Comparison of ENCODE assay signal across 13 cellular contexts in genomic region chr3:193134895-193135294, GRCh38.
DNase-seq lines count a peak whose midpoint lies in the region; ATAC-seq and TF ChIP-seq lines count a peak whose summit lies in the region.
"Had no signal": no experiment of that assay in that cellular context is flagged by ENCODE, and none has a peak within 500 bp of the region (broad histone marks: within the 10 kb centered on the region; RNA-seq: fewer than 3 reads in every experiment).

No MANE protein-coding gene starts in this region.

- H3K27ac ChIP-seq in A673 (ENCODE audit: low read depth, low read length, poor library complexity, severe bottlenecking), result no peak overlapping the region
- H3K27ac ChIP-seq: uterus had no signal

- no peak overlapping the region for H3K4me3 Mint-ChIP-seq in HFFc6
- no peak overlapping the region for H3K4me3 Mint-ChIP-seq in naive thymus-derived CD8-positive, alpha-beta T cell
- no peak overlapping the region for H3K4me3 Mint-ChIP-seq in activated CD8-positive, alpha-beta T cell treated with anti-CD3 and anti-CD28 coated beads for 36 hours
- H3K4me3 Mint-ChIP-seq: activated T-helper 1 cell treated with anti-CD3 and anti-CD28 coated beads, Interleukin-12 subunit alpha, Interleukin-12 subunit beta, Interleukin-2, Interleukin-4 antibody, amounts not matched to agents 30 ng/mL and 10 ng/mL and 1 ng/mL, durations not matched to agents 14 hours and 24 hours and 36 hours; CD14-positive monocyte; dendritic cell treated with granulocyte-macrophage colony-stimulating factor and Interleukin-4, amounts not matched to agents 40 ng/mL and 50 ng/mL, for 4 days had no signal

- H3K9me3 ChIP-seq in A673 (ENCODE audit: low read depth, low read length, poor library complexity, severe bottlenecking) (no peaks in the 10 kb centered on the region), adipocyte (ENCODE audit: control insufficient read depth, low read length) (no peaks in the 10 kb centered on the region)
- H3K9me3 ChIP-seq: uterus had no signal

- no peaks in the 10 kb centered on the region for H3K36me3 Mint-ChIP-seq in HFFc6 (ENCODE audit: low read depth)
- peaks cover 0 to 4% (median 0%) of the 10 kb centered on the region in 3 donors for H3K36me3 Mint-ChIP-seq in naive thymus-derived CD8-positive, alpha-beta T cell
- H3K36me3 Mint-ChIP-seq in activated CD8-positive, alpha-beta T cell treated with anti-CD3 and anti-CD28 coated beads for 36 hours (ENCODE audit: low read depth), result no peaks in the 10 kb centered on the region
- H3K36me3 Mint-ChIP-seq: CD14-positive monocyte had no signal

- no peaks in the 10 kb centered on the region for H3K36me3 ChIP-seq in A673 (ENCODE audit: insufficient read depth, low read length, poor library complexity, severe bottlenecking)
- H3K36me3 ChIP-seq in adipocyte (ENCODE audit: control insufficient read depth, insufficient read depth, low read length, severe bottlenecking), result no peaks in the 10 kb centered on the region
- H3K36me3 ChIP-seq: uterus had no signal

- intact Hi-C loops in A673 (cut with micrococcal nuclease; ENCODE audit: unreplicated experiment), result no loop called here
- intact Hi-C loops in activated CD8-positive, alpha-beta T cell treated with anti-CD3 and anti-CD28 coated beads for 36 hours (cut with micrococcal nuclease), result no loop called here

- peaks cover 10% of the 10 kb centered on the region for H3K4me1 Mint-ChIP-seq in HFFc6 (ENCODE audit: low read depth)
- H3K4me1 Mint-ChIP-seq in naive thymus-derived CD8-positive, alpha-beta T cell, result no peaks in the 10 kb centered on the region
- no peaks in the 10 kb centered on the region for H3K4me1 Mint-ChIP-seq in activated CD8-positive, alpha-beta T cell treated with anti-CD3 and anti-CD28 coated beads for 36 hours (ENCODE audit: low read depth)
- H3K4me1 Mint-ChIP-seq: CD14-positive monocyte had no signal

- DNase-seq in A673 (ENCODE audit: low spot score), result peak; percentile 19
- peak; percentile 81 for DNase-seq in HFFc6
- DNase-seq in adipocyte (ENCODE audit: low read depth), result peak; percentile 14
- peak; percentile 5 for DNase-seq in hepatic stellate cell (ENCODE audit: low spot score)
- DNase-seq in activated effector memory CD4-positive, alpha-beta T cell treated with Interleukin-2 at 50 U/mL for 16 hours, result no peak
- no peak for DNase-seq in naive thymus-derived CD8-positive, alpha-beta T cell
- DNase-seq in activated CD8-positive, alpha-beta T cell treated with anti-CD3 and anti-CD28 coated beads for 36 hours, result no peak
- DNase-seq: NK-92 treated with Interleukin-12 subunit alpha and Interleukin-12 subunit beta, amount 100 ng/mL, for 24 hours; uterus had no signal

- POLR2A ChIA-PET in A673 (lab: Charles Lee; ENCODE audit: low non-redundant PET), result no interaction called here
- POLR2A ChIA-PET in naive thymus-derived CD8-positive, alpha-beta T cell (lab: Charles Lee), result no interaction called here
- POLR2A ChIA-PET in activated CD8-positive, alpha-beta T cell treated with anti-CD3 and anti-CD28 coated beads for 36 hours (lab: Charles Lee), result no interaction called here

- no peak for TF ChIP-seq CTCF in A673 (conservative IDR thresholded peaks at IDR 0.05; ENCODE audit: low read depth, low read length)
- no peak for TF ChIP-seq CTCF in HFFc6 (IDR thresholded peaks at IDR 0.05)
- no peak for TF ChIP-seq CTCF in activated CD8-positive, alpha-beta T cell treated with anti-CD3 and anti-CD28 coated beads for 36 hours (IDR thresholded peaks at IDR 0.05)

- no peaks in the 10 kb centered on the region for H3K4me1 ChIP-seq in A673 (ENCODE audit: insufficient read depth, low read length, poor library complexity, severe bottlenecking)
- H3K4me1 ChIP-seq in adipocyte (ENCODE audit: control insufficient read depth, insufficient read depth, low read length), result peaks cover 13% of the 10 kb centered on the region
- H3K4me1 ChIP-seq: uterus had no signal

- H3K4me3 ChIP-seq in A673 (ENCODE audit: low read depth, low read length, poor library complexity, severe bottlenecking) (no peak overlapping the region), adipocyte (ENCODE audit: low read length) (no peak overlapping the region)
- H3K4me3 ChIP-seq: uterus had no signal

- peaks cover 6% of the 10 kb centered on the region for H3K27me3 Mint-ChIP-seq in HFFc6 (ENCODE audit: insufficient read depth)
- H3K27me3 Mint-ChIP-seq in naive thymus-derived CD8-positive, alpha-beta T cell, result peaks cover 3 to 25% (median 9%) of the 10 kb centered on the region in 5 donors
- peaks cover 5% of the 10 kb centered on the region for H3K27me3 Mint-ChIP-seq in activated CD8-positive, alpha-beta T cell treated with anti-CD3 and anti-CD28 coated beads for 36 hours
- H3K27me3 Mint-ChIP-seq: dendritic cell treated with granulocyte-macrophage colony-stimulating factor and Interleukin-4, amounts not matched to agents 40 ng/mL and 50 ng/mL, for 4 days had no signal

- no peak overlapping the region for H3K9ac ChIP-seq in adipocyte (ENCODE audit: low read length)

- CTCF ChIA-PET in A673 (lab: Charles Lee), result no interaction called here
- CTCF ChIA-PET in activated CD8-positive, alpha-beta T cell treated with anti-CD3 and anti-CD28 coated beads for 36 hours (lab: Charles Lee), result no interaction called here

- no TSS peak for BruUV-seq in A673 (replicated peaks; lab: Mats Ljungman, UMichigan)

- peaks cover 10% of the 10 kb centered on the region for H3K9me3 Mint-ChIP-seq in HFFc6
- H3K9me3 Mint-ChIP-seq in naive thymus-derived CD8-positive, alpha-beta T cell, result peaks cover 0 to 17% (median 4%) of the 10 kb centered on the region in 9 donors
- peaks cover 2% of the 10 kb centered on the region for H3K9me3 Mint-ChIP-seq in activated CD8-positive, alpha-beta T cell treated with anti-CD3 and anti-CD28 coated beads for 36 hours
- H3K9me3 Mint-ChIP-seq: activated T-helper 1 cell treated with anti-CD3 and anti-CD28 coated beads, Interleukin-12 subunit alpha, Interleukin-12 subunit beta, Interleukin-2, Interleukin-4 antibody, amounts not matched to agents 30 ng/mL and 10 ng/mL and 1 ng/mL, durations not matched to agents 14 hours and 24 hours and 36 hours; dendritic cell treated with granulocyte-macrophage colony-stimulating factor and Interleukin-4, amounts not matched to agents 40 ng/mL and 50 ng/mL, for 4 days had no signal

- H3K27ac Mint-ChIP-seq in HFFc6, result no peak overlapping the region
- no peak overlapping the region for H3K27ac Mint-ChIP-seq in naive thymus-derived CD8-positive, alpha-beta T cell
- no peak overlapping the region for H3K27ac Mint-ChIP-seq in activated CD8-positive, alpha-beta T cell treated with anti-CD3 and anti-CD28 coated beads for 36 hours
- H3K27ac Mint-ChIP-seq: activated T-helper 1 cell treated with anti-CD3 and anti-CD28 coated beads, Interleukin-12 subunit alpha, Interleukin-12 subunit beta, Interleukin-2, Interleukin-4 antibody, amounts not matched to agents 30 ng/mL and 10 ng/mL and 1 ng/mL, durations not matched to agents 14 hours and 24 hours and 36 hours; CD14-positive monocyte; dendritic cell treated with granulocyte-macrophage colony-stimulating factor and Interleukin-4, amounts not matched to agents 40 ng/mL and 50 ng/mL, for 4 days had no signal

- no peak for ATAC-seq in GM21825 (IDR thresholded peaks at IDR 0.05; ENCODE audit: unreplicated experiment)
- ATAC-seq in naive thymus-derived CD8-positive, alpha-beta T cell, result no peak
- no peak for ATAC-seq in activated CD8-positive, alpha-beta T cell treated with anti-CD3 and anti-CD28 coated beads for 36 hours

- H3K27me3 ChIP-seq in A673 (replicated peaks; ENCODE audit: insufficient read depth, low read depth, low read length, poor library complexity) (peaks cover 40% of the 10 kb centered on the region), adipocyte (replicated peaks; ENCODE audit: control insufficient read depth, insufficient read depth, low read length) (no peaks in the 10 kb centered on the region)
- H3K27me3 ChIP-seq: uterus had no signal

Comparison
In these comparisons a context has a peak if more than half of its experiments do, and no peak if none do; other contexts are left out.
1. DNase-seq: peak in A673 (single experiment), HFFc6 (single experiment), adipocyte (single experiment) and hepatic stellate cell (single experiment); none in activated effector memory CD4-positive, alpha-beta T cell treated with Interleukin-2 at 50 U/mL for 16 hours (single experiment), naive thymus-derived CD8-positive, alpha-beta T cell (0 of 10) and activated CD8-positive, alpha-beta T cell treated with anti-CD3 and anti-CD28 coated beads for 36 hours (single experiment).